19 cellular contexts compared by ENCODE assay signal in the genomic region with DNA sequence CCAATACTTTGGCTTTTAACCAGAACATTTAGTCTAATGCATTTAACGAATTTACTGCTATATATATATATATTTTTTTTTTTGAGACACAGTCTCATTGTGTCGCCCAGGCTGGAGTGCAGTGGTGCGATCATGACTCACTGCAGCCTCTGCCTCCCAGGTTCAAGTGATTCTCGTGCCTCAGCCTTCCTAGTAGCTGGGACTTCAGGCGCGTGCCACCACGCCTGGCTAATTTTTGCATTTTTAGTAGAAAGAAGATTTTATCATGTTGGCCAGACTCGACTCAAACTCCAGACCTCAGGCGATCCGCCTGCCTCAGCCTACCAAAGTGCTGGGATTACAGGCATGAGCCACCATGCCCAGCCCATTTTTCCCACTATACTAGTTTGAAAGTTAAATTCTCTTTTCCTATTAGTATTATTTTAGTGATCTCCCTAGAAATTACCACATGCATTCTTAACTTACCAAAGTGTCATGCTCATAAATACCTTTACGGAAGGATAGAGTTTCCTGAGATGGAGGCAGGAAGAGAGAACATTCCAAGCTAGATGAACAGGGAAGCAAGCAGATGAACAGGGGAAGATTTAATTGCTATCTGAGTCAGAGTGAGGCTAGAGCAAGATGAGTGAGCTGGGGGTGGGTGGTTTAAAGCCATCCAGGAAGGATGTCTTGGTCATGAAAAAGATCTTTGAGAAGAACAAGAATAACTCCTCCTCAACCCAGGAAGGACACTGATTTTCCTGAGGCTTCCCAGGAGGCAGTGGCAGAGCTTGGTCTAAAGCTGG. TPM values are rescaled to one million over a fixed set of nuclear protein-coding genes. Genes with fewer than 3 reads are reported as not detected.
A peak's percentile ranks its signal among the peaks of the same experiment; 100 is the strongest.
DNase-seq lines count a peak whose midpoint lies in the region; TF ChIP-seq lines count a peak whose summit lies in the region.
"Had no signal": no experiment of that assay in that cellular context is flagged by ENCODE, and none has a peak within 500 bp of the region (broad histone marks: within the 10 kb centered on the region; RNA-seq: fewer than 3 reads in every experiment).

No MANE protein-coding gene starts in this region.

- H3K36me3 ChIP-seq in MG63, result no peaks in the 10 kb centered on the region
- no peaks in the 10 kb centered on the region for H3K36me3 ChIP-seq in right atrium auricular region
- H3K36me3 ChIP-seq: adrenal gland, uterus had no signal

- H3K27me3 ChIP-seq in MG63 (no peaks in the 10 kb centered on the region), right atrium auricular region (no peaks in the 10 kb centered on the region)
- H3K27me3 ChIP-seq: adrenal gland, uterus had no signal

- H3K4me1 ChIP-seq in right atrium auricular region, result peaks cover 0 to 5% of the 10 kb centered on the region in 2 donors

- H3K9me3 ChIP-seq in MG63 (no peaks in the 10 kb centered on the region), right atrium auricular region (no peaks in the 10 kb centered on the region)
- H3K9me3 ChIP-seq: adrenal gland, uterus had no signal

- no peak for TF ChIP-seq CTCF in right atrium auricular region (IDR thresholded peaks at IDR 0.05)

- DNase-seq in COLO829 (ENCODE audit: low spot score) (peak; percentile 73), MG63 (peak; percentile 30), epithelial cell of prostate (ENCODE audit: low read depth, low spot score) (no peak), renal cortical epithelial cell (ENCODE audit: low read depth) (peak; percentile 77), HPDE6-E6E7 (ENCODE audit: extremely low spot score) (no peak), right atrium auricular region (ENCODE audit: low spot score) (no peak), iPS-NIHi11 (ENCODE audit: low spot score) (no peak), hippocampal formation (lab: John Stamatoyannopoulos, UW) (no peak)
- DNase-seq: activated CD4-positive, alpha-beta T cell treated with anti-CD3 and anti-CD28 coated beads, Interleukin-2, amount 10 ng/mL, durations not matched to agents 7 days and 5 days; activated T-cell treated with anti-CD3 and anti-CD28 coated beads, Interleukin-2, amount 50 U/mL, for 72 hours; hypothalamus; KG1; natural killer cell; NCI-H1436 treated with DMSO at 0.1 percent for 48 hours; NCI-H524 treated with DMSO at 0.1 percent for 48 hours; retina; stimulated activated CD4-positive, alpha-beta T cell treated with anti-CD3 and anti-CD28 coated beads, Interleukin-4, amount 100 ng/mL, for 1 hour; uterus had no signal

- no peak overlapping the region for H3K4me3 ChIP-seq in MG63
- H3K4me3 ChIP-seq in right atrium auricular region, result no peak overlapping the region
- H3K4me3 ChIP-seq: adrenal gland, uterus had no signal

- H3K27ac ChIP-seq in epithelial cell of prostate (peak overlapping the region; percentile 67), right atrium auricular region (no peak overlapping the region)
- H3K27ac ChIP-seq: adrenal gland, uterus had no signal

RNA-seq across cellular contexts. Expression of a gene that starts 4.4 kb away (rescaled TPM):
- total RNA-seq in MG63 (2014; rRNA removed; shearing (Covaris generic); ENCODE audit: low replicate concordance), result 8.1 and 8.9 TPM in 2 replicates
- total RNA-seq in renal cortical epithelial cell, result 7.1 and 18.7 TPM in 2 replicates
- 10 to 100 TPM; 10.8 to 14.9 TPM for total RNA-seq in right atrium auricular region

RNA-seq across cellular contexts. Expression of a gene that starts 6.6 kb away (rescaled TPM):
- 99.7 and 106 TPM in 2 replicates for total RNA-seq in MG63 (2014; rRNA removed; shearing (Covaris generic); ENCODE audit: low replicate concordance)
- 125 and 159 TPM in 2 replicates for total RNA-seq in renal cortical epithelial cell
- 10 to 100 TPM; 58.8 to 94.5 TPM for total RNA-seq in right atrium auricular region

RNA-seq across cellular contexts. Expression of a gene that starts 36.8 kb away (rescaled TPM):
- 13.0 and 23.7 TPM in 2 replicates for total RNA-seq in MG63 (2014; rRNA removed; shearing (Covaris generic); ENCODE audit: low replicate concordance)
- total RNA-seq in renal cortical epithelial cell (5.6 and 20.5 TPM in 2 replicates), right atrium auricular region (10 to 100 TPM; 20.1 to 48.9 TPM)

RNA-seq across cellular contexts. Expression of a gene that starts 51.5 kb away (rescaled TPM):
- 13.4 and 16.5 TPM in 2 replicates for total RNA-seq in MG63 (2014; rRNA removed; shearing (Covaris generic); ENCODE audit: low replicate concordance)
- 38.9 and 82.6 TPM in 2 replicates for total RNA-seq in renal cortical epithelial cell
- 10 to 100 TPM; 15.4 to 16.6 TPM for total RNA-seq in right atrium auricular region

Comparison
In these comparisons a context has a peak if more than half of its experiments do, and no peak if none do; other contexts are left out.
1. DNase-seq: peak in COLO829 (single experiment), MG63 (single experiment) and renal cortical epithelial cell (single experiment); none in epithelial cell of prostate (single experiment), HPDE6-E6E7 (single experiment), right atrium auricular region (single experiment), iPS-NIHi11 (single experiment) and hippocampal formation (0 of 2).